In the genomic region with DNA sequence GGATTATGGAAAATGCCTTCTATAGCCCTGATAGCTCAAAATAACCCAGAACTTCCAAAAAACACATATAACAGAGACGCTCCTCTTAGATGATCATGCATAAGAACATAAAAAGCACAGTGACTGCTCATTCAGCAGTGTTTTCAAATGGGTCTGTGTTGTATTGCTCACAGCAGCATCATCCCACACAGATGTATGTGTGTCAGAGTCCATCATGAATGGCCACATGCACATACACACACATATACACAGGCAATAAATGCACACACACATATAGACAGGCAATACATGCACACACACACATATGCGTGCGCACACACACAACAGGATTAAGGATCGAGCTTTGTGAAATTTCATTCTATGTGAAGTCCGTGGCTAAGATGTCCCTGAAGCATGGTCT, we compare ENCODE assay signal across 18 cellular contexts. TPM values are rescaled to one million over a fixed set of nuclear protein-coding genes. Genes with fewer than 3 reads are reported as not detected.
"Had no signal": no experiment of that assay in that cellular context is flagged by ENCODE, and none has a peak within 500 bp of the region (broad histone marks: within the 10 kb centered on the region; RNA-seq: fewer than 3 reads in every experiment).

No MANE protein-coding gene starts in this region.

- H3K4me3 ChIP-seq: esophagus squamous epithelium, left ventricle myocardium inferior, lung, pancreas had no signal

- H3K9me3 ChIP-seq: esophagus squamous epithelium, left ventricle myocardium inferior, pancreas had no signal

- DNase-seq: effector memory CD4-positive, alpha-beta T cell; esophagus squamous epithelium; kidney; left cardiac atrium; left ventricle myocardium inferior; naive B cell; occipital lobe; pancreas; right cardiac atrium; stimulated activated CD4-positive, alpha-beta T cell treated with anti-CD3 and anti-CD28 coated beads, Interleukin-12 subunit alpha, Interleukin-12 subunit beta, amount 100 ng/mL, for 4 hours; stimulated activated naive CD4-positive, alpha-beta T cell treated with Interleukin-2 at 50 U/mL for 16 hours had no signal

- H3K36me3 ChIP-seq: pancreas had no signal

- H3K27me3 ChIP-seq: esophagus squamous epithelium, foreskin keratinocyte, pancreas had no signal

- H3K27ac Mint-ChIP-seq: nephron, progenitor cell of endocrine pancreas had no signal

- H3K9me3 Mint-ChIP-seq: naive B cell, nephron had no signal

- H3K4me1 ChIP-seq: esophagus squamous epithelium, foreskin keratinocyte, pancreas had no signal

- FAIRE-seq: kidney, pancreas, small intestine had no signal

- H3K36me3 Mint-ChIP-seq: naive B cell had no signal

- H3K4me3 Mint-ChIP-seq: naive B cell, nephron had no signal

- H3K27ac ChIP-seq: esophagus squamous epithelium, foreskin keratinocyte, left ventricle myocardium inferior, pancreas had no signal

RNA-seq across cellular contexts. Expression of a gene that starts 26.1 kb away (rescaled TPM):
- total RNA-seq: epithelial cell of proximal tubule, foreskin keratinocyte, progenitor cell of endocrine pancreas had no signal

RNA-seq across cellular contexts. Expression of a gene that starts 28.2 kb away (rescaled TPM):
- total RNA-seq: epithelial cell of proximal tubule, esophagus squamous epithelium, foreskin keratinocyte, kidney, left cardiac atrium, left ventricle myocardium inferior, occipital lobe, pancreas, progenitor cell of endocrine pancreas, right cardiac atrium, urinary bladder had no signal

RNA-seq across cellular contexts. Expression of a gene that starts 46.7 kb away (rescaled TPM):
- total RNA-seq: foreskin keratinocyte had no signal
